In the genomic region with DNA sequence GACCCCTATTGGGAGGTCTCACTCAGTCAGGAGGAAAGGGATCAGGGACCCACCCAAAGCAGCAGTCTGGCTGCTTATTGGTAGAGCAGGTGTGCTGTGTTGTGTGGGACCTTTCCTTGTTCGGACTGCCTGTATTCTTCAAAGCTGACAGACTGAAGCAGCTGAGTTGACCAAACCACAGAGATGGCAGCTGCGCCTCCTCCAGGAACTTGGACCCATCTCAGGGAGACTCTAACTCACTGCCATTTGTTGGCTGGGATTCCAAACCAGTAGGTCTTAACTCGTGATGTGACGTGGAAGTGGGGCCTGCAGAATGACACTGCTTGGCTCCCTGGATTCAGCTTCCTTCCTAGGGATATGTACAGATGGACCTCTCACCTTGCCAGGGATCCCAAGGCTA, we compare ENCODE assay signal across 8 cellular contexts. TPM values are rescaled to one million over a fixed set of nuclear protein-coding genes. Genes with fewer than 3 reads are reported as not detected.
"Had no signal": no experiment of that assay in that cellular context is flagged by ENCODE, and none has a peak within 500 bp of the region (broad histone marks: within the 10 kb centered on the region; RNA-seq: fewer than 3 reads in every experiment).

No MANE protein-coding gene starts in this region.

- DNase-seq: GM23248, H9, HFFc6, IMR-90 had no signal

- H3K9ac ChIP-seq: GM23248 had no signal

- H2AFZ ChIP-seq: GM23248 had no signal

- H3K4me3 Mint-ChIP-seq: H9, HFFc6 had no signal

- ATAC-seq: HCT116, K562 had no signal

- H3K9me3 Mint-ChIP-seq: H9, HFFc6 had no signal

- H3K4me3 ChIP-seq: GM23248, K562 had no signal

- H3K27ac Mint-ChIP-seq: H9, HFFc6 had no signal

- H3K27ac ChIP-seq: GM23248 had no signal

RNA-seq across cellular contexts. Expression of a gene that starts 57.3 kb away (rescaled TPM):
- total RNA-seq: GM23248, H1, H9, HFFc6, HT-29, IMR-90, K562 had no signal
- polyA plus RNA-seq: GM23248, H1, IMR-90 had no signal
